In the genomic region with DNA sequence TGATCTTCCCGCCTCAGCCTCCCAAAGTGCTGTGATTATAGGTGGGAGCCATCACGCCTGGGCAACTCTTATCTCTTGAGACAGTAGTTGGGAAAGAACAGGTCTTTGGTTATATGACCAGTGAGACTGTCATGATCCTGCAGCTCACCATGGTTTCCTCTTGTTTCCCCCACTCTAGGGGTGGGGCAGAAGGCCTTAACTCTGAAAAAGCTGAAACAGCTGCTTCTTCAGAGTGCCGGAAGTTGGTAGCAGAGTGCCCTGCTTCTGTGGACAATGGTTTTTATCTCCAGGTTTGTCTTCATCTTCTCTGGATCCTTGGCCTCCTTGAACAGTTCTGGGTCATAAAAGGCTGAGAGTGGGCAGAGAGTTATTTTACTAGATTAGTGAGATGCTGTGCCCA, we compare ENCODE assay signal across 26 cellular contexts. TPM values are rescaled to one million over a fixed set of nuclear protein-coding genes. Genes with fewer than 3 reads are reported as not detected.
A peak's percentile ranks its signal among the peaks of the same experiment; 100 is the strongest.
DNase-seq lines count a peak whose midpoint lies in the region; ATAC-seq and TF ChIP-seq lines count a peak whose summit lies in the region.
"Had no signal": no experiment of that assay in that cellular context is flagged by ENCODE, and none has a peak within 500 bp of the region (broad histone marks: within the 10 kb centered on the region; RNA-seq: fewer than 3 reads in every experiment).

No MANE protein-coding gene starts in this region.

- TF ChIP-seq CTCF in endothelial cell (IDR thresholded peaks at IDR 0.05; ENCODE audit: unreplicated experiment) (no peak), spleen (IDR thresholded peaks at IDR 0.05 in 8 of 11, conservative IDR thresholded peaks at IDR 0.05 in 3 of 11) (no peak), prostate gland (IDR thresholded peaks at IDR 0.05) (no peak)

- H3K27me3 ChIP-seq in spleen (replicated peaks in 1 of 7) (peaks cover 0 to 18% (median 2%) of the 10 kb centered on the region in 7 donors), prostate gland (replicated peaks; ENCODE audit: insufficient read depth) (no peaks in the 10 kb centered on the region)
- H3K27me3 ChIP-seq: SJSA1 had no signal

- TF ChIP-seq POLR2A in spleen (IDR thresholded peaks at IDR 0.05), result no peak
- no peak for TF ChIP-seq POLR2A in prostate gland (IDR thresholded peaks at IDR 0.05)

- H3K27ac ChIP-seq in spleen (peak overlapping the region in 6 of 8 donors; percentile 27 to 68 (median 49)), prostate gland (no peak overlapping the region)
- H3K27ac ChIP-seq: 22Rv1, C4-2B, RWPE1, SJSA1 had no signal

- peak; percentile 2 for DNase-seq in Right ventricle myocardium superior
- DNase-seq in left cardiac atrium, result no peak
- peak; percentile 60 for DNase-seq in RPMI8226
- DNase-seq in endothelial cell (ENCODE audit: low spot score), result no peak
- DNase-seq in spleen, result no peak
- DNase-seq in prostate gland (ENCODE audit: low spot score), result no peak
- DNase-seq in cerebellum (ENCODE audit: low spot score), result no peak
- DNase-seq: ACHN, GDM1, GOT3, HCEC 1CT, Kasumi-1, MM.1S, NCI-H1048, NCI-H1417 treated with DMSO at 0.1 percent for 48 hours, NCI-H187 treated with DMSO at 0.1 percent for 48 hours, NCI-H2107, NCI-H446 treated with DMSO at 0.1 percent for 48 hours, NCI-H526 treated with DMSO at 0.1 percent for 48 hours had no signal

- ATAC-seq in Right ventricle myocardium superior (ENCODE audit: poor library complexity) (no peak), left cardiac atrium (no peak), HG03460 (IDR thresholded peaks at IDR 0.05; ENCODE audit: unreplicated experiment) (no peak)
- ATAC-seq: PC-3 had no signal

- 74 to 87% (median 76%) methylated on average over 3 of the region's 3 CpGs for WGBS in spleen, 5 donors
- 88% methylated on average over 3 of the region's 3 CpGs for WGBS in prostate gland

- peak overlapping the region; percentile 72 for H3K27ac Mint-ChIP-seq in endothelial cell (ENCODE audit: unreplicated experiment)
- H3K27ac Mint-ChIP-seq: IgD-negative memory B cell had no signal

- peaks cover 6% of the 10 kb centered on the region for H3K27me3 Mint-ChIP-seq in endothelial cell (ENCODE audit: unreplicated experiment)

- H3K36me3 ChIP-seq in spleen (no peaks in the 10 kb centered on the region), prostate gland (no peaks in the 10 kb centered on the region)
- H3K36me3 ChIP-seq: SJSA1 had no signal

- no peaks in the 10 kb centered on the region for H3K9me3 Mint-ChIP-seq in endothelial cell (ENCODE audit: unreplicated experiment)
- H3K9me3 Mint-ChIP-seq: IgD-negative memory B cell had no signal

- peaks cover 50% of the 10 kb centered on the region for H3K4me1 Mint-ChIP-seq in endothelial cell (ENCODE audit: unreplicated experiment)

- intact Hi-C loops in Right ventricle myocardium superior (cut with DNase I) (no loop called here), left cardiac atrium (cut with DNase I) (no loop called here), spleen (cut with DNase I; ENCODE audit: low total_unique reads) (no loop called here), prostate gland (cut with DNase I) (no loop called here)

- H3K4me3 ChIP-seq in spleen (no peak overlapping the region), prostate gland (no peak overlapping the region)
- H3K4me3 ChIP-seq: SJSA1 had no signal

- H3K4me1 ChIP-seq in spleen, result peaks cover 9 to 45% (median 29%) of the 10 kb centered on the region in 6 donors
- H3K4me1 ChIP-seq in prostate gland (replicated peaks), result no peaks in the 10 kb centered on the region

- H3K4me3 Mint-ChIP-seq in endothelial cell (ENCODE audit: unreplicated experiment), result no peak overlapping the region

- H3K9me3 ChIP-seq in spleen (no peaks in the 10 kb centered on the region), prostate gland (no peaks in the 10 kb centered on the region)
- H3K9me3 ChIP-seq: SJSA1 had no signal

- H3K36me3 Mint-ChIP-seq in endothelial cell (ENCODE audit: low read depth, unreplicated experiment), result peaks cover 5% of the 10 kb centered on the region

RNA-seq across cellular contexts. Expression of a gene that starts 4.6 kb away (rescaled TPM):
- total RNA-seq in Right ventricle myocardium superior (4.3 TPM), left cardiac atrium (10 to 100 TPM in 1 of 2 donors, 1 to 10 TPM in 1; 9.1 to 21.0 TPM), endothelial cell (ENCODE audit: unreplicated experiment) (115 TPM), spleen (10 to 100 TPM; 10.9 to 36.2 (median 21.4) TPM), prostate gland (10 to 100 TPM in 1 of 2 donors, 1 to 10 TPM in 1; 5.2 to 99.6 TPM), cerebellum (13.1 TPM)
- 1 to 10 TPM; 2.6 to 5.7 (median 4.3) TPM for polyA plus RNA-seq in spleen
- polyA plus RNA-seq: IgD-negative memory B cell had no signal

RNA-seq across cellular contexts. Expression of a gene that starts 10.3 kb away (rescaled TPM):
- total RNA-seq in Right ventricle myocardium superior (26.4 TPM), left cardiac atrium (10 to 100 TPM; 18.3 to 20.1 TPM), endothelial cell (ENCODE audit: unreplicated experiment) (41.2 TPM), spleen (10 to 100 TPM; 15.8 to 35.9 (median 27.7) TPM), prostate gland (10 to 100 TPM; 17.0 to 47.3 TPM), cerebellum (22.7 TPM)
- polyA plus RNA-seq in spleen, result 10 to 100 TPM in 2 of 3 donors, 1 to 10 TPM in 1; 7.9 to 11.8 (median 10.2) TPM

RNA-seq across cellular contexts. Expression of a gene that starts 40.8 kb away (rescaled TPM):
- total RNA-seq in Right ventricle myocardium superior (1.1 TPM), left cardiac atrium (under 1 TPM; 0.50 to 0.68 TPM), endothelial cell (ENCODE audit: unreplicated experiment) (25.7 TPM), spleen (1 to 10 TPM; 2.0 to 7.0 (median 4.5) TPM), prostate gland (1 to 10 TPM in 1 of 2 donors, not detected in 1; 1.5 TPM), cerebellum (0.36 TPM)
- polyA plus RNA-seq in spleen, result 1 to 10 TPM in 2 of 3 donors, under 1 TPM in 1; 0.93 to 5.3 (median 4.5) TPM

Comparison
In these comparisons a context has a peak if more than half of its experiments do, and no peak if none do; other contexts are left out.
1. DNase-seq: peak in Right ventricle myocardium superior (single experiment) and RPMI8226 (single experiment); none in left cardiac atrium (single experiment), endothelial cell (single experiment), spleen (single experiment), prostate gland (single experiment) and cerebellum (single experiment).
2. H3K27ac ChIP-seq: peak in spleen (6 of 8); none in prostate gland (0 of 2).